ENCODE assay signal across 28 cellular contexts in genomic region chr4:16168144-16168543, GRCh38.
"Had no signal": no experiment of that assay in that cellular context is flagged by ENCODE, and none has a peak within 500 bp of the region (broad histone marks: within the 10 kb centered on the region; RNA-seq: fewer than 3 reads in every experiment).

No MANE protein-coding gene starts in this region.

- H3K9me3 Mint-ChIP-seq: endodermal cell; naive thymus-derived CD4-positive, alpha-beta T cell; nephron; stimulated activated memory B cell treated with anti-CD40 and anti-IgM and Interleukin-4, amounts not matched to agents 10 μg/mL and 1 μg/mL and 100 μg/mL, for 72 hours; stimulated activated naive CD8-positive, alpha-beta T cell treated with anti-CD3 and anti-CD28 coated beads, Interleukin-15, Interleukin-2, amounts not matched to agents 100 ng/mL and 50 ng/mL, for 24 hours had no signal

- H3K27me3 Mint-ChIP-seq: naive thymus-derived CD4-positive, alpha-beta T cell; stimulated activated memory B cell treated with anti-CD40 and anti-IgM and Interleukin-4, amounts not matched to agents 10 μg/mL and 1 μg/mL and 100 μg/mL, for 72 hours; stimulated activated naive CD8-positive, alpha-beta T cell treated with anti-CD3 and anti-CD28 coated beads, Interleukin-15, Interleukin-2, amounts not matched to agents 100 ng/mL and 50 ng/mL, for 24 hours had no signal

- DNase-seq: cortex of kidney; dorsolateral prefrontal cortex; effector CD4-positive, alpha-beta T cell; endodermal cell; esophagus squamous epithelium; foreskin melanocyte; glutamatergic neuron; heart right ventricle; hippocampal formation; left cardiac atrium; left lung; mesendoderm; midbrain; naive thymus-derived CD4-positive, alpha-beta T cell; nucleus accumbens; stimulated activated CD4-positive, alpha-beta T cell treated with anti-CD3 and anti-CD28 coated beads, Interleukin-12 subunit alpha, Interleukin-12 subunit beta, amount 100 ng/mL, for 4 hours; stimulated activated CD4-positive, alpha-beta T cell treated with anti-CD3 and anti-CD28 coated beads, Interleukin-2, amount 100 ng/mL, for 24 hours; stimulated activated CD4-positive, alpha-beta T cell treated with anti-CD3 and anti-CD28 coated beads, Interleukin-4, amount 100 ng/mL, for 4 hours; upper lobe of right lung; uterus had no signal

- H3K27ac Mint-ChIP-seq: nephron; stimulated activated memory B cell treated with anti-CD40 and anti-IgM and Interleukin-4, amounts not matched to agents 10 μg/mL and 1 μg/mL and 100 μg/mL, for 72 hours; stimulated activated naive CD8-positive, alpha-beta T cell treated with anti-CD3 and anti-CD28 coated beads, Interleukin-15, Interleukin-2, amounts not matched to agents 100 ng/mL and 50 ng/mL, for 24 hours had no signal

- H3K4me3 Mint-ChIP-seq: endodermal cell; naive thymus-derived CD4-positive, alpha-beta T cell; nephron; stimulated activated memory B cell treated with anti-CD40 and anti-IgM and Interleukin-4, amounts not matched to agents 10 μg/mL and 1 μg/mL and 100 μg/mL, for 72 hours; stimulated activated naive CD8-positive, alpha-beta T cell treated with anti-CD3 and anti-CD28 coated beads, Interleukin-15, Interleukin-2, amounts not matched to agents 100 ng/mL and 50 ng/mL, for 24 hours had no signal

- ATAC-seq: left cardiac atrium; left lung; naive thymus-derived CD4-positive, alpha-beta T cell; sciatic nerve; stimulated activated memory B cell treated with anti-CD40 and anti-IgM and Interleukin-4, amounts not matched to agents 10 μg/mL and 1 μg/mL and 100 μg/mL, for 72 hours; upper lobe of right lung had no signal

- H3K9me3 ChIP-seq: esophagus squamous epithelium, heart right ventricle, left lung, prostate gland, right atrium auricular region, thoracic aorta, tibial nerve, upper lobe of right lung, uterus had no signal

- H3K4me1 Mint-ChIP-seq: endodermal cell; nephron; stimulated activated memory B cell treated with anti-CD40 and anti-IgM and Interleukin-4, amounts not matched to agents 10 μg/mL and 1 μg/mL and 100 μg/mL, for 72 hours had no signal
